8 cellular contexts compared by ENCODE assay signal in genomic region chr17:21127508-21128077, GRCh38. TPM values are rescaled to one million over a fixed set of nuclear protein-coding genes. Genes with fewer than 3 reads are reported as not detected.
DNase-seq lines count a peak whose midpoint lies in the region; ATAC-seq, FAIRE-seq and TF ChIP-seq lines count a peak whose summit lies in the region.

No MANE protein-coding gene starts in this region.

- H3K27ac ChIP-seq in keratinocyte (ENCODE audit: control insufficient read depth, insufficient read depth, low read length) (peak overlapping the region; percentile 89), suprapubic skin (peak overlapping the region; percentile 94)

- dilution Hi-C loops in keratinocyte (cut with MboI; ENCODE audit: extremely low pct_ligation_motif_present, low sequenced_read_pairs): no loop called here

- peak overlapping the region; percentile 83 for H2AFZ ChIP-seq in keratinocyte (ENCODE audit: control insufficient read depth, low read length)

- CTCF ChIA-PET in activated CD4-positive, alpha-beta T cell treated with anti-CD3 and anti-CD28 coated beads for 36 hours (lab: Charles Lee): interaction anchor here (0.6 to 3.3 kb wide), 6 partner anchors 8 to 89 kb away, joined by 3 to 16 read pairs (median 5); no protein-coding TSS in a partner anchor

- H3K36me3 Mint-ChIP-seq in activated CD4-positive, alpha-beta T cell treated with anti-CD3 and anti-CD28 coated beads for 36 hours (ENCODE audit: low read depth): peaks cover 3% of the 10 kb centered on the region
- peaks cover 7% of the 10 kb centered on the region for H3K36me3 Mint-ChIP-seq in activated naive CD8-positive, alpha-beta T cell treated with anti-CD3 and anti-CD28 coated beads for 36 hours

- no peak for TF ChIP-seq POLR2A in suprapubic skin (IDR thresholded peaks at IDR 0.05)

- TF ChIP-seq CTCF in keratinocyte (optimal IDR thresholded peaks at IDR 0.05 in 1 of 3, IDR thresholded peaks at IDR 0.05 in 1 of 3, conservative IDR thresholded peaks at IDR 0.05 in 1 of 3; ENCODE audit: extremely low read depth in 1 of 3, insufficient read depth in 2 of 3, low read length in 3 of 3) (no peak), suprapubic skin (IDR thresholded peaks at IDR 0.05) (no peak)

- H3K4me2 ChIP-seq in keratinocyte (ENCODE audit: control insufficient read depth, extremely low read depth, insufficient read depth, low read depth, low read length): peak overlapping the region; percentile 94

- H3K27ac Mint-ChIP-seq in activated CD4-positive, alpha-beta T cell treated with anti-CD3 and anti-CD28 coated beads for 36 hours: peak overlapping the region; percentile 98
- peak overlapping the region; percentile 99 for H3K27ac Mint-ChIP-seq in activated naive CD8-positive, alpha-beta T cell treated with anti-CD3 and anti-CD28 coated beads for 36 hours

- peak; percentile 17 for FAIRE-seq in keratinocyte (lab: Jason Lieb, UNC)

- H3K27me3 ChIP-seq in keratinocyte (ENCODE audit: control insufficient read depth, extremely low read depth, insufficient read depth, low read length) (no peaks in the 10 kb centered on the region), suprapubic skin (no peaks in the 10 kb centered on the region)

- H3K9me3 ChIP-seq in keratinocyte (ENCODE audit: control insufficient read depth, low read depth, low read length): no peaks in the 10 kb centered on the region
- no peaks in the 10 kb centered on the region for H3K9me3 ChIP-seq in suprapubic skin

- H3K9ac ChIP-seq in keratinocyte (ENCODE audit: control insufficient read depth, extremely low read depth, insufficient read depth, low read length): peak overlapping the region; percentile 88

- no peaks in the 10 kb centered on the region for H3K9me1 ChIP-seq in keratinocyte (ENCODE audit: control insufficient read depth, extremely low read depth, insufficient read depth, low read length)

- POLR2A ChIA-PET in activated CD4-positive, alpha-beta T cell treated with anti-CD3 and anti-CD28 coated beads for 36 hours (lab: Charles Lee): interaction anchor here (0.8 to 1.5 kb wide), 3 partner anchors 30 to 84 kb away, joined by 3 to 4 read pairs (median 3); partner anchors contain the start of gene USP22

- H3K9me3 Mint-ChIP-seq in activated CD4-positive, alpha-beta T cell treated with anti-CD3 and anti-CD28 coated beads for 36 hours (ENCODE audit: low read depth): no peaks in the 10 kb centered on the region
- H3K9me3 Mint-ChIP-seq in activated naive CD8-positive, alpha-beta T cell treated with anti-CD3 and anti-CD28 coated beads for 36 hours: no peaks in the 10 kb centered on the region

- H3K79me2 ChIP-seq in keratinocyte (ENCODE audit: control insufficient read depth, insufficient read depth, low read length): peaks cover 44% of the 10 kb centered on the region

- no peaks in the 10 kb centered on the region for H3K27me3 Mint-ChIP-seq in activated CD4-positive, alpha-beta T cell treated with anti-CD3 and anti-CD28 coated beads for 36 hours
- H3K27me3 Mint-ChIP-seq in activated naive CD8-positive, alpha-beta T cell treated with anti-CD3 and anti-CD28 coated beads for 36 hours: peaks cover 3% of the 10 kb centered on the region

- no peaks in the 10 kb centered on the region for H3K36me3 ChIP-seq in keratinocyte (ENCODE audit: control insufficient read depth in 2 of 2, extremely low read depth in 1 of 2, insufficient read depth in 2 of 2, low read length in 2 of 2)
- no peaks in the 10 kb centered on the region for H3K36me3 ChIP-seq in suprapubic skin

- H3K4me1 Mint-ChIP-seq in activated CD4-positive, alpha-beta T cell treated with anti-CD3 and anti-CD28 coated beads for 36 hours: peaks cover 23% of the 10 kb centered on the region
- H3K4me1 Mint-ChIP-seq in activated naive CD8-positive, alpha-beta T cell treated with anti-CD3 and anti-CD28 coated beads for 36 hours: peaks cover 24% of the 10 kb centered on the region

- intact Hi-C loops in activated CD4-positive, alpha-beta T cell treated with anti-CD3 and anti-CD28 coated beads for 36 hours (cut with DNase I, micrococcal nuclease): loop anchor here in 1 of 2 experiments (2.0 kb wide), 1 partner anchor 195 kb away; no protein-coding TSS in a partner anchor

- DNase-seq in activated CD4-positive, alpha-beta T cell treated with anti-CD3 and anti-CD28 coated beads for 36 hours: no peak
- no peak for DNase-seq in activated CD4-positive, alpha-beta T cell treated with anti-CD3 and anti-CD28 coated beads, Interleukin-2, amount 50 U/mL, for 1 hour
- DNase-seq in activated naive CD8-positive, alpha-beta T cell treated with anti-CD3 and anti-CD28 coated beads for 36 hours: no peak
- DNase-seq in keratinocyte (ENCODE audit: low read depth, low spot score) (no peak), suprapubic skin (ENCODE audit: low spot score in 2 of 2) (no peak), kidney glomerular epithelial cell (lab: John Stamatoyannopoulos, UW) (no peak), dedifferentiated amniotic fluid mesenchymal stem cell (ENCODE audit: extremely low spot score) (no peak), HT-29 (ENCODE audit: low spot score) (no peak)

- TF ChIP-seq EP300 in suprapubic skin (IDR thresholded peaks at IDR 0.05): no peak

- no peak for ATAC-seq in activated CD4-positive, alpha-beta T cell treated with anti-CD3 and anti-CD28 coated beads for 36 hours

- no peaks in the 10 kb centered on the region for H4K20me1 ChIP-seq in keratinocyte (ENCODE audit: control insufficient read depth, extremely low read depth, insufficient read depth, low read length)

- H3K4me1 ChIP-seq in keratinocyte (ENCODE audit: control insufficient read depth, extremely low read depth, insufficient read depth, low read length): peaks cover 8% of the 10 kb centered on the region
- peaks cover 31% of the 10 kb centered on the region for H3K4me1 ChIP-seq in suprapubic skin

- 9% methylated on average over 7 of the region's 9 CpGs for WGBS in suprapubic skin

- H3K4me3 Mint-ChIP-seq in activated CD4-positive, alpha-beta T cell treated with anti-CD3 and anti-CD28 coated beads for 36 hours: peak overlapping the region; percentile 91
- H3K4me3 Mint-ChIP-seq in activated naive CD8-positive, alpha-beta T cell treated with anti-CD3 and anti-CD28 coated beads for 36 hours: peak overlapping the region; percentile 97

- H3K4me3 ChIP-seq in keratinocyte (ENCODE audit: control insufficient read depth in 2 of 3, extremely low read depth in 1 of 3, insufficient read depth in 2 of 3, low read depth in 1 of 3, low read length in 3 of 3) (peak overlapping the region; percentile 80 to 94 (median 84)), suprapubic skin (peak overlapping the region; percentile 78)

RNA-seq across cellular contexts. Expression of gene DHRS7B, which starts 0.8 kb away (rescaled TPM):
- 10 to 100 TPM; 12.8 to 15.0 TPM for total RNA-seq in activated CD4-positive, alpha-beta T cell treated with anti-CD3 and anti-CD28 coated beads for 36 hours
- 10 to 100 TPM; 19.2 to 20.3 TPM for total RNA-seq in activated naive CD8-positive, alpha-beta T cell treated with anti-CD3 and anti-CD28 coated beads for 36 hours
- polyA plus RNA-seq in keratinocyte: 33.8 to 49.8 TPM (median 34.0 TPM) in 3 replicates
- polyA plus RNA-seq in keratinocyte (2011; ENCODE audit: low read depth): 32.8 TPM
- polyA plus RNA-seq in keratinocyte (2011; cell fraction: cytosol; rRNA removed): 27.1 and 35.9 TPM in 2 replicates
- 58.0 and 71.1 TPM in 2 replicates for polyA plus RNA-seq in keratinocyte (2011; cell fraction: nucleus; rRNA removed)
- 34.7 and 39.6 TPM in 2 replicates for polyA plus RNA-seq in keratinocyte (2012; ENCODE audit: low replicate concordance)
- 36.8 to 58.2 TPM (median 41.2 TPM) in 3 replicates for polyA minus RNA-seq in keratinocyte
- 41.6 TPM for polyA minus RNA-seq in keratinocyte (2011; cell fraction: cytosol; rRNA and poly(A)+ RNA removed)
- 24.8 and 32.0 TPM in 2 replicates for polyA minus RNA-seq in keratinocyte (2011; cell fraction: nucleus; rRNA and poly(A)+ RNA removed)
- 10 to 100 TPM; 42.8 to 64.1 (median 50.6) TPM for total RNA-seq in suprapubic skin
- total RNA-seq in HT-29 (2014; rRNA removed; shearing (Covaris generic)): 24.5 and 26.9 TPM in 2 replicates
